8 cellular contexts compared by ENCODE assay signal in genomic region chr11:97078443-97078842, GRCh38.
"Had no signal": no experiment of that assay in that cellular context is flagged by ENCODE, and none has a peak within 500 bp of the region (broad histone marks: within the 10 kb centered on the region; RNA-seq: fewer than 3 reads in every experiment).

No MANE protein-coding gene starts in this region.

- H3K4me2 ChIP-seq: KMS-11 had no signal

- H3K9ac ChIP-seq: KMS-11 had no signal

- H3K4me3 ChIP-seq: K562 had no signal

- FAIRE-seq: HepG2, HTR-8/SVneo, K562 had no signal

- DNase-seq: IMR-90, KBM-7, KG1 had no signal

- H3K27ac ChIP-seq: HL-60, KMS-11 had no signal

- ATAC-seq: HepG2, K562 had no signal
